Comparison of ENCODE assay signal across 17 cellular contexts in the genomic region with DNA sequence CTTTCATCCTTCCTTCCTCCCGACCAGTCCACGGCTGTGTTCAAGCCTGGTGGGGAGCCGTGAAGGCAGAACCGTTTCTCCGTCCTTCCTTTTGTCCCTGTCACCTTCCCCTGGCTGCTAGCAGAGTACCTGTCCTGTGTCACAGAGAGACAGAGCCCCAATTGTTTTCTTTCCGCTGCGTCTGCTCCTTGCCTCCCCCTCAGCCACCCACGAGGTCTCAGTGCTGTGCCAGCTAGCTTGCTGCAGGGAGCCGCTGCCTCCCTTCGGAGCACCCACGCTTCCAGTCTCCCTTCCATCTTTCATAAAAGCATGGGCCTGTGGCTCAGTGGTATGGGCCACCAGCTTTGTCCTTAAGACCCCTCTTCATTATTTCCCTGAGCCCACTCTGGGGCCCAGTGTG.
DNase-seq lines count a peak whose midpoint lies in the region; ATAC-seq, FAIRE-seq and TF ChIP-seq lines count a peak whose summit lies in the region.
"Had no signal": no experiment of that assay in that cellular context is flagged by ENCODE, and none has a peak within 500 bp of the region (broad histone marks: within the 10 kb centered on the region; RNA-seq: fewer than 3 reads in every experiment).

No MANE protein-coding gene starts in this region.

- no peak for FAIRE-seq in kidney (lab: Jason Lieb, UNC)

- no peak for TF ChIP-seq CTCF in CD8-positive, alpha-beta T cell (IDR thresholded peaks at IDR 0.05)
- TF ChIP-seq CTCF in kidney (IDR thresholded peaks at IDR 0.05; ENCODE audit: borderline replicate concordance, extremely low read depth, insufficient read depth) (no peak), psoas muscle (IDR thresholded peaks at IDR 0.05) (no peak), WTC11 (IDR thresholded peaks at IDR 0.05) (no peak)

- CTCF ChIA-PET in CD8-positive, alpha-beta T cell (lab: Charles Lee): no interaction called here
- CTCF ChIA-PET in WTC11 (lab: Charles Lee): no interaction called here

- peak overlapping the region; percentile 53 for H3K27ac Mint-ChIP-seq in CD8-positive, alpha-beta T cell
- H3K27ac Mint-ChIP-seq in WTC11: no peak overlapping the region
- H3K27ac Mint-ChIP-seq: activated CD4-positive, alpha-beta T cell treated with anti-CD3 and anti-CD28 coated beads for 36 hours; activated T-cell treated with anti-CD3 and anti-CD28 coated beads, Interleukin-2, amount 50 U/mL, for 72 hours had no signal

- peaks cover 26% of the 10 kb centered on the region for H3K4me1 ChIP-seq in CD8-positive, alpha-beta T cell (ENCODE audit: insufficient read depth, low read length)
- H3K4me1 ChIP-seq in kidney (ENCODE audit: control insufficient read depth in 1 of 2, insufficient read depth in 1 of 2, low read depth in 1 of 2, low read length in 2 of 2) (peaks cover 41 to 44% of the 10 kb centered on the region in 2 donors), psoas muscle (peaks cover 97% of the 10 kb centered on the region)

- H3K36me3 ChIP-seq in CD8-positive, alpha-beta T cell (ENCODE audit: insufficient read depth, low read length): no peaks in the 10 kb centered on the region
- H3K36me3 ChIP-seq in kidney (ENCODE audit: control insufficient read depth in 1 of 2, insufficient read depth in 2 of 2, low read length in 2 of 2) (peaks cover 0 to 2% of the 10 kb centered on the region in 2 donors), psoas muscle (ENCODE audit: insufficient read depth in 1 of 2, low read depth in 1 of 2) (no peaks in the 10 kb centered on the region)
- H3K36me3 ChIP-seq: prostate gland had no signal

- intact Hi-C loops in CD8-positive, alpha-beta T cell (cut with DNase I, micrococcal nuclease): no loop called here
- intact Hi-C loops in kidney (cut with DNase I): no loop called here
- intact Hi-C loops in psoas muscle (cut with DNase I): loop anchor here in 1 of 2 donors (10.0 kb wide), 1 partner anchor 60 kb away; no protein-coding TSS in a partner anchor

- H3K4me1 Mint-ChIP-seq in CD8-positive, alpha-beta T cell (ENCODE audit: low read depth): peaks cover 45% of the 10 kb centered on the region
- H3K4me1 Mint-ChIP-seq in WTC11: peaks cover 19% of the 10 kb centered on the region

- ATAC-seq in CD8-positive, alpha-beta T cell: no peak
- ATAC-seq in psoas muscle (no peak), WTC11 (no peak), HG03460 (IDR thresholded peaks at IDR 0.05; ENCODE audit: unreplicated experiment) (no peak)
- ATAC-seq: activated CD4-positive, alpha-beta T cell treated with anti-CD3 and anti-CD28 coated beads for 36 hours; activated T-cell treated with anti-CD3 and anti-CD28 coated beads, Interleukin-2, amount 50 U/mL, for 72 hours; PC-3 had no signal

- H3K27me3 ChIP-seq in CD8-positive, alpha-beta T cell (ENCODE audit: insufficient read depth, low read length): no peaks in the 10 kb centered on the region
- H3K27me3 ChIP-seq in psoas muscle (ENCODE audit: insufficient read depth in 3 of 3, low read length in 2 of 3): no peaks in the 10 kb centered on the region

- WGBS in psoas muscle, 3 donors: 67 to 83% (median 74%) methylated on average over 11 of the region's 11 CpGs

- no peaks in the 10 kb centered on the region for H3K27me3 Mint-ChIP-seq in CD8-positive, alpha-beta T cell (ENCODE audit: low read depth)
- H3K27me3 Mint-ChIP-seq in WTC11 (ENCODE audit: low read depth): no peaks in the 10 kb centered on the region
- H3K27me3 Mint-ChIP-seq: activated CD4-positive, alpha-beta T cell treated with anti-CD3 and anti-CD28 coated beads for 36 hours had no signal

- H3K36me3 Mint-ChIP-seq in CD8-positive, alpha-beta T cell: peaks cover 25% of the 10 kb centered on the region
- H3K36me3 Mint-ChIP-seq in WTC11: no peaks in the 10 kb centered on the region

- POLR2A ChIA-PET in CD8-positive, alpha-beta T cell (lab: Charles Lee): no interaction called here
- POLR2A ChIA-PET in WTC11 (lab: Charles Lee): no interaction called here

- H3K4me3 Mint-ChIP-seq in CD8-positive, alpha-beta T cell: no peak overlapping the region
- no peak overlapping the region for H3K4me3 Mint-ChIP-seq in WTC11
- H3K4me3 Mint-ChIP-seq: activated CD4-positive, alpha-beta T cell treated with anti-CD3 and anti-CD28 coated beads for 36 hours; activated T-cell treated with anti-CD3 and anti-CD28 coated beads, Interleukin-2, amount 50 U/mL, for 72 hours had no signal

- no peak overlapping the region for H3K9ac ChIP-seq in kidney (ENCODE audit: low read length in 2 of 2)
- H3K9ac ChIP-seq: KMS-11 had no signal

- H3K9me3 Mint-ChIP-seq in CD8-positive, alpha-beta T cell: no peaks in the 10 kb centered on the region
- H3K9me3 Mint-ChIP-seq in WTC11: no peaks in the 10 kb centered on the region
- H3K9me3 Mint-ChIP-seq: activated T-cell treated with anti-CD3 and anti-CD28 coated beads, Interleukin-2, amount 50 U/mL, for 72 hours had no signal

- no peaks in the 10 kb centered on the region for H3K9me3 ChIP-seq in CD8-positive, alpha-beta T cell (ENCODE audit: low read length)
- no peaks in the 10 kb centered on the region for H3K9me3 ChIP-seq in kidney (ENCODE audit: control insufficient read depth in 1 of 2, low read length in 2 of 2)
- no peaks in the 10 kb centered on the region for H3K9me3 ChIP-seq in psoas muscle
- H3K9me3 ChIP-seq: prostate gland had no signal

- H3K4me3 ChIP-seq in CD8-positive, alpha-beta T cell (ENCODE audit: low read depth, low read length): no peak overlapping the region
- H3K4me3 ChIP-seq in kidney (ENCODE audit: low read length in 2 of 2) (no peak overlapping the region), psoas muscle (no peak overlapping the region)
- H3K4me3 ChIP-seq: prostate gland had no signal

- no peak for DNase-seq in CD8-positive, alpha-beta T cell
- DNase-seq in kidney (peak; percentile 35), psoas muscle (peak in 1 of 2 donors; percentile 22), WTC11 (ENCODE audit: low spot score) (no peak), T-helper 2 cell (no peak)
- DNase-seq: activated CD4-positive, alpha-beta T cell treated with anti-CD3 and anti-CD28 coated beads for 36 hours; activated T-cell treated with anti-CD3 and anti-CD28 coated beads, Interleukin-2, amount 50 U/mL, for 72 hours; GDM1; NCI-H1436; NCI-H510A; PC-3; stimulated activated CD4-positive, alpha-beta T cell treated with anti-CD3 and anti-CD28 coated beads, Interleukin-2, amount 100 ng/mL, for 48 hours; T-helper 1 cell had no signal

- no peak overlapping the region for H3K27ac ChIP-seq in CD8-positive, alpha-beta T cell (ENCODE audit: low read depth, low read length)
- peak overlapping the region; percentile 81 for H3K27ac ChIP-seq in angular gyrus (ENCODE audit: low read depth, low read length)
- no peak overlapping the region for H3K27ac ChIP-seq in kidney (ENCODE audit: low read depth in 2 of 2, low read length in 2 of 2)
- H3K27ac ChIP-seq in psoas muscle: peak overlapping the region; percentile 73
- H3K27ac ChIP-seq: KMS-11, prostate gland had no signal

TF ChIP-seq in WTC11, 78 proteins besides CTCF, POLR2A, EP300 and RAD21 (continues in another document):
- TF ChIP-seq SMAD3 (CRISPR knock-in tag; IDR thresholded peaks at IDR 0.05; ENCODE audit: borderline replicate concordance): no peak
- TF ChIP-seq, protein P1, sequence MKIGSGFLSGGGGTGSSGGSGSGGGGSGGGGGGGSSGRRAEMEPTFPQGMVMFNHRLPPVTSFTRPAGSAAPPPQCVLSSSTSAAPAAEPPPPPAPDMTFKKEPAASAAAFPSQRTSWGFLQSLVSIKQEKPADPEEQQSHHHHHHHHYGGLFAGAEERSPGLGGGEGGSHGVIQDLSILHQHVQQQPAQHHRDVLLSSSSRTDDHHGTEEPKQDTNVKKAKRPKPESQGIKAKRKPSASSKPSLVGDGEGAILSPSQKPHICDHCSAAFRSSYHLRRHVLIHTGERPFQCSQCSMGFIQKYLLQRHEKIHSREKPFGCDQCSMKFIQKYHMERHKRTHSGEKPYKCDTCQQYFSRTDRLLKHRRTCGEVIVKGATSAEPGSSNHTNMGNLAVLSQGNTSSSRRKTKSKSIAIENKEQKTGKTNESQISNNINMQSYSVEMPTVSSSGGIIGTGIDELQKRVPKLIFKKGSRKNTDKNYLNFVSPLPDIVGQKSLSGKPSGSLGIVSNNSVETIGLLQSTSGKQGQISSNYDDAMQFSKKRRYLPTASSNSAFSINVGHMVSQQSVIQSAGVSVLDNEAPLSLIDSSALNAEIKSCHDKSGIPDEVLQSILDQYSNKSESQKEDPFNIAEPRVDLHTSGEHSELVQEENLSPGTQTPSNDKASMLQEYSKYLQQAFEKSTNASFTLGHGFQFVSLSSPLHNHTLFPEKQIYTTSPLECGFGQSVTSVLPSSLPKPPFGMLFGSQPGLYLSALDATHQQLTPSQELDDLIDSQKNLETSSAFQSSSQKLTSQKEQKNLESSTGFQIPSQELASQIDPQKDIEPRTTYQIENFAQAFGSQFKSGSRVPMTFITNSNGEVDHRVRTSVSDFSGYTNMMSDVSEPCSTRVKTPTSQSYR (CRISPR knock-in tag; IDR thresholded peaks at IDR 0.05): no peak
- no peak for TF ChIP-seq OVOL2 (CRISPR knock-in tag; IDR thresholded peaks at IDR 0.05; ENCODE audit: borderline replicate concordance)
- TF ChIP-seq PRRX2 (CRISPR knock-in tag; IDR thresholded peaks at IDR 0.05): no peak
- TF ChIP-seq RELA (CRISPR knock-in tag; IDR thresholded peaks at IDR 0.05; ENCODE audit: borderline replicate concordance): no peak
- no peak for TF ChIP-seq CREM (CRISPR knock-in tag; IDR thresholded peaks at IDR 0.05)
- TF ChIP-seq, protein P2, sequence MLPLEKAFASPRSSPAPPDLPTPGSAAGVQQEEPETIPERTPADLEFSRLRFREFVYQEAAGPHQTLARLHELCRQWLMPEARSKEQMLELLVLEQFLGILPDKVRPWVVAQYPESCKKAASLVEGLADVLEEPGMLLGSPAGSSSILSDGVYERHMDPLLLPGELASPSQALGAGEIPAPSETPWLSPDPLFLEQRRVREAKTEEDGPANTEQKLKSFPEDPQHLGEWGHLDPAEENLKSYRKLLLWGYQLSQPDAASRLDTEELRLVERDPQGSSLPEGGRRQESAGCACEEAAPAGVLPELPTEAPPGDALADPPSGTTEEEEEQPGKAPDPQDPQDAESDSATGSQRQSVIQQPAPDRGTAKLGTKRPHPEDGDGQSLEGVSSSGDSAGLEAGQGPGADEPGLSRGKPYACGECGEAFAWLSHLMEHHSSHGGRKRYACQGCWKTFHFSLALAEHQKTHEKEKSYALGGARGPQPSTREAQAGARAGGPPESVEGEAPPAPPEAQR (CRISPR knock-in tag; IDR thresholded peaks at IDR 0.05): no peak

Comparison
In these comparisons a context has a peak if more than half of its experiments do, and no peak if none do; other contexts are left out.
1. H3K27ac ChIP-seq: peak in angular gyrus (single experiment) and psoas muscle (single experiment); none in CD8-positive, alpha-beta T cell (single experiment) and kidney (0 of 2).